Comparison of ENCODE assay signal across 19 cellular contexts in the genomic region with DNA sequence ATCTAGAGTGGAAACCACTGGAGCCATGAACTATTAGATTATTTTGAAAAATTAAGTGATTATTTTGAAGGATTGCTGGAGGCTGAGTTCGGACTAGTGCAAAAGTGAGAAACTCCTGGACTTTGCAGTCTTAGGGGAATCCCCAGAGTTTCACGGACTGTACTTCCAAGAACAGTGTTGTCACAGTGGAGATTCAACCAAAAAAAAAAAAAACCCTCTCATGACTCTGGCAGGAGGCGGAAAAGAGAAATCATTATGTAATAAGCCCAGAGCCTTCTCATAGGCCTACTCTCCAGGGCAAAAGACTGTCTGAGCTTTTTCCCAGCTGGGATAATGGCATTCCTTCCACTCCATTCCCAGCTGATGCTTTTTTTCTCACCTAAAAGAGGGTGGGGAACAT. TPM values are rescaled to one million over a fixed set of nuclear protein-coding genes. Genes with fewer than 3 reads are reported as not detected.
DNase-seq lines count a peak whose midpoint lies in the region; ATAC-seq and TF ChIP-seq lines count a peak whose summit lies in the region.
"Had no signal": no experiment of that assay in that cellular context is flagged by ENCODE, and none has a peak within 500 bp of the region (broad histone marks: within the 10 kb centered on the region; RNA-seq: fewer than 3 reads in every experiment).

No MANE protein-coding gene starts in this region.

- intact Hi-C loops in left ventricle myocardium inferior (cut with micrococcal nuclease) (no loop called here), lower lobe of right lung (cut with DNase I) (no loop called here)
- intact Hi-C loops in CD4-positive, alpha-beta T cell (cut with DNase I, micrococcal nuclease): no loop called here

- TF ChIP-seq EP300 in suprapubic skin (IDR thresholded peaks at IDR 0.05): no peak

- POLR2A ChIA-PET in CD4-positive, alpha-beta T cell (lab: Charles Lee): no interaction called here

- no peaks in the 10 kb centered on the region for H3K27me3 ChIP-seq in left ventricle myocardium inferior (ENCODE audit: low read depth)
- H3K27me3 ChIP-seq in lower lobe of right lung (ENCODE audit: low read depth): no peaks in the 10 kb centered on the region
- peaks cover 0 to 2% (median 0%) of the 10 kb centered on the region in 5 donors for H3K27me3 ChIP-seq in subcutaneous abdominal adipose tissue (ENCODE audit: control insufficient read depth in 5 of 5, insufficient read depth in 4 of 5, low read length in 5 of 5)
- no peaks in the 10 kb centered on the region for H3K27me3 ChIP-seq in suprapubic skin
- no peaks in the 10 kb centered on the region for H3K27me3 ChIP-seq in CD4-positive, alpha-beta T cell (ENCODE audit: control insufficient read depth, insufficient read depth, low read length)
- H3K27me3 ChIP-seq: BLaER1 treated with 17β-estradiol and CSF1 and Interleukin-3, amounts not matched to agents 10 nM and 100 nM; MG63 had no signal

- ATAC-seq in lower lobe of right lung: peak; percentile 69 to 91
- ATAC-seq in CD4-positive, alpha-beta T cell (ENCODE audit: poor library complexity): no peak
- ATAC-seq: HCT116 had no signal

- peaks cover 6% of the 10 kb centered on the region; the same call in 1 of the 2 replicates for H3K36me3 Mint-ChIP-seq in HFFc6 (ENCODE audit: low read depth)
- peaks cover 57% of the 10 kb centered on the region for H3K36me3 Mint-ChIP-seq in CD4-positive, alpha-beta T cell (ENCODE audit: low read depth)

- H3K9ac ChIP-seq in subcutaneous abdominal adipose tissue (ENCODE audit: low read length in 5 of 5): peak overlapping the region in 2 of 5 donors; percentile 43 to 90
- H3K9ac ChIP-seq: BLaER1 treated with 17β-estradiol and CSF1 and Interleukin-3, amounts not matched to agents 10 nM and 100 nM had no signal

- CTCF ChIA-PET in CD4-positive, alpha-beta T cell (lab: Charles Lee): no interaction called here

- WGBS in suprapubic skin: 75% methylated on average over 3 of the region's 3 CpGs

- no peak overlapping the region for H3K4me3 Mint-ChIP-seq in HFFc6
- H3K4me3 Mint-ChIP-seq in CD4-positive, alpha-beta T cell: no peak overlapping the region

- H3K4me1 Mint-ChIP-seq in HFFc6 (ENCODE audit: low read depth): no peaks in the 10 kb centered on the region
- no peaks in the 10 kb centered on the region for H3K4me1 Mint-ChIP-seq in CD4-positive, alpha-beta T cell (ENCODE audit: low read depth)

- H3K27ac Mint-ChIP-seq in HFFc6: no peak overlapping the region
- no peak overlapping the region for H3K27ac Mint-ChIP-seq in CD4-positive, alpha-beta T cell

- no peaks in the 10 kb centered on the region for H3K36me3 ChIP-seq in left ventricle myocardium inferior
- no peaks in the 10 kb centered on the region for H3K36me3 ChIP-seq in lower lobe of right lung
- H3K36me3 ChIP-seq in subcutaneous abdominal adipose tissue (ENCODE audit: control insufficient read depth in 5 of 5, insufficient read depth in 5 of 5, low read length in 5 of 5): peaks cover 0 to 7% (median 0%) of the 10 kb centered on the region in 5 donors
- H3K36me3 ChIP-seq in suprapubic skin: no peaks in the 10 kb centered on the region
- H3K36me3 ChIP-seq: MG63 had no signal

- TF ChIP-seq POLR2A in suprapubic skin (IDR thresholded peaks at IDR 0.05): no peak

- no peaks in the 10 kb centered on the region for H3K27me3 Mint-ChIP-seq in HFFc6 (ENCODE audit: insufficient read depth)
- no peaks in the 10 kb centered on the region for H3K27me3 Mint-ChIP-seq in CD4-positive, alpha-beta T cell

- H3K9me3 ChIP-seq in left ventricle myocardium inferior (replicated peaks): no peaks in the 10 kb centered on the region
- no peaks in the 10 kb centered on the region for H3K9me3 ChIP-seq in lower lobe of right lung
- H3K9me3 ChIP-seq in subcutaneous abdominal adipose tissue (ENCODE audit: control insufficient read depth in 5 of 5, low read length in 5 of 5): peaks cover 0 to 3% (median 0%) of the 10 kb centered on the region in 5 donors
- H3K9me3 ChIP-seq in suprapubic skin: no peaks in the 10 kb centered on the region
- peaks cover 12% of the 10 kb centered on the region for H3K9me3 ChIP-seq in CD4-positive, alpha-beta T cell (ENCODE audit: control insufficient read depth, low read length)
- H3K9me3 ChIP-seq: MG63 had no signal

- peak overlapping the region; percentile 20 for H3K27ac ChIP-seq in left ventricle myocardium inferior (replicated peaks)
- H3K27ac ChIP-seq in lower lobe of right lung: no peak overlapping the region
- peak overlapping the region; percentile 1 for H3K27ac ChIP-seq in subcutaneous abdominal adipose tissue (ENCODE audit: low read depth, low read length)
- no peak overlapping the region for H3K27ac ChIP-seq in suprapubic skin
- H3K27ac ChIP-seq in CD4-positive, alpha-beta T cell (ENCODE audit: low read depth, low read length): no peak overlapping the region
- H3K27ac ChIP-seq: BLaER1 treated with 17β-estradiol and CSF1 and Interleukin-3, amounts not matched to agents 10 nM and 100 nM had no signal

- no peaks in the 10 kb centered on the region for H3K4me1 ChIP-seq in left ventricle myocardium inferior
- no peaks in the 10 kb centered on the region for H3K4me1 ChIP-seq in lower lobe of right lung
- peaks cover 0 to 12% (median 3%) of the 10 kb centered on the region in 5 donors for H3K4me1 ChIP-seq in subcutaneous abdominal adipose tissue (ENCODE audit: control insufficient read depth in 5 of 5, insufficient read depth in 5 of 5, low read length in 5 of 5)
- H3K4me1 ChIP-seq in suprapubic skin: no peaks in the 10 kb centered on the region

- no peaks in the 10 kb centered on the region for H3K9me3 Mint-ChIP-seq in HFFc6
- peaks cover 31% of the 10 kb centered on the region for H3K9me3 Mint-ChIP-seq in CD4-positive, alpha-beta T cell

- no peak overlapping the region for H3K4me3 ChIP-seq in fibroblast of pulmonary artery (replicated peaks; ENCODE audit: low read depth, low read length)
- no peak overlapping the region for H3K4me3 ChIP-seq in left ventricle myocardium inferior
- no peak overlapping the region for H3K4me3 ChIP-seq in lower lobe of right lung
- H3K4me3 ChIP-seq in subcutaneous abdominal adipose tissue (ENCODE audit: low read depth in 1 of 5, low read length in 5 of 5): no peak overlapping the region
- H3K4me3 ChIP-seq in suprapubic skin: no peak overlapping the region
- H3K4me3 ChIP-seq: BLaER1 treated with 17β-estradiol and CSF1 and Interleukin-3, amounts not matched to agents 10 nM and 100 nM; MG63 had no signal

- DNase-seq in fibroblast of pulmonary artery (ENCODE audit: low read depth) (peak; percentile 6), left ventricle myocardium inferior (no peak), lower lobe of right lung (no peak), HFFc6 (no peak), suprapubic skin (ENCODE audit: low spot score in 2 of 2) (no peak), A172 (ENCODE audit: low spot score) (no peak)
- DNase-seq in CD4-positive, alpha-beta T cell: no peak
- DNase-seq: GOT3, Kasumi-1, MG63, NCI-H1048, NCI-H1436, NCI-H1930, NCI-H345, NCI-H524 treated with DMSO at 0.1 percent for 48 hours, RPMI8226 had no signal

- TF ChIP-seq CTCF in fibroblast of pulmonary artery (IDR thresholded peaks at IDR 0.05; ENCODE audit: low read length, missing control alignments): no peak
- TF ChIP-seq CTCF in left ventricle myocardium inferior (IDR thresholded peaks at IDR 0.05; ENCODE audit: borderline replicate concordance): no peak
- no peak for TF ChIP-seq CTCF in lower lobe of right lung (IDR thresholded peaks at IDR 0.05)
- TF ChIP-seq CTCF in HFFc6 (IDR thresholded peaks at IDR 0.05): no peak
- TF ChIP-seq CTCF in suprapubic skin (IDR thresholded peaks at IDR 0.05): no peak
- TF ChIP-seq CTCF in CD4-positive, alpha-beta T cell (IDR thresholded peaks at IDR 0.05): no peak

RNA-seq across cellular contexts. Expression of a gene that starts 16.8 kb away (rescaled TPM):
- total RNA-seq in left ventricle myocardium inferior: not detected
- total RNA-seq in lower lobe of right lung: not detected
- total RNA-seq in HFFc6 (2021; fragmentation: NEBNext Ultra II Directional; extraction: Animal tissue kit (Norgen Biotek cat#: 25700)): not detected
- total RNA-seq in suprapubic skin: not detected
- not detected in 2 replicates for total RNA-seq in A172 (2014; rRNA removed; shearing (Covaris generic))
- not detected for total RNA-seq in CD4-positive, alpha-beta T cell

RNA-seq across cellular contexts. Expression of a gene that starts 44.0 kb away (rescaled TPM):
- 7.2 TPM for total RNA-seq in left ventricle myocardium inferior
- total RNA-seq in lower lobe of right lung: 7.8 TPM
- 1 to 10 TPM; 6.5 to 8.6 (median 7.6) TPM for total RNA-seq in HFFc6 (2021; fragmentation: NEBNext Ultra II Directional; extraction: Animal tissue kit (Norgen Biotek cat#: 25700))
- 1 to 10 TPM; 4.2 to 7.1 (median 6.4) TPM for total RNA-seq in suprapubic skin
- total RNA-seq in A172 (2014; rRNA removed; shearing (Covaris generic)): 3.4 and 4.6 TPM in 2 replicates
- 1 to 10 TPM; 7.0 to 7.2 TPM for total RNA-seq in CD4-positive, alpha-beta T cell

Comparison
In these comparisons a context has a peak if more than half of its experiments do, and no peak if none do; other contexts are left out.
1. H3K27ac ChIP-seq: peak in left ventricle myocardium inferior (single experiment) and subcutaneous abdominal adipose tissue (single experiment); none in lower lobe of right lung (single experiment), suprapubic skin (single experiment) and CD4-positive, alpha-beta T cell (single experiment).